ENCODE assay signal across 1 cellular context in genomic region chr3:66469220-66469640, GRCh38.
A peak's percentile ranks its signal among the peaks of the same experiment; 100 is the strongest.
TF ChIP-seq lines count a peak whose summit lies in the region.

No MANE protein-coding gene starts in this region.

TF ChIP-seq in GM12878, 131 proteins besides CTCF, POLR2A, EP300 and RAD21 (continued from another document and continues in another):
- TF ChIP-seq DPF2 (IDR thresholded peaks at IDR 0.05) = peak; percentile 83
- no peak for TF ChIP-seq PAX8 (IDR thresholded peaks at IDR 0.05)
- no peak for TF ChIP-seq E2F4 (IDR thresholded peaks at IDR 0.05; ENCODE audit: low read depth, low read length)
- peak; percentile 90 for TF ChIP-seq CBX5 (IDR thresholded peaks at IDR 0.05; ENCODE audit: low read depth)
- TF ChIP-seq, protein P1, sequence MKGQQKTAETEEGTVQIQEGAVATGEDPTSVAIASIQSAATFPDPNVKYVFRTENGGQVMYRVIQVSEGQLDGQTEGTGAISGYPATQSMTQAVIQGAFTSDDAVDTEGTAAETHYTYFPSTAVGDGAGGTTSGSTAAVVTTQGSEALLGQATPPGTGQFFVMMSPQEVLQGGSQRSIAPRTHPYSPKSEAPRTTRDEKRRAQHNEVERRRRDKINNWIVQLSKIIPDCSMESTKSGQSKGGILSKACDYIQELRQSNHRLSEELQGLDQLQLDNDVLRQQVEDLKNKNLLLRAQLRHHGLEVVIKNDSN (IDR thresholded peaks at IDR 0.05; ENCODE audit: borderline replicate concordance, extremely low read length, insufficient read depth, low read depth, low read length) = no peak
- no peak for TF ChIP-seq BACH1 (IDR thresholded peaks at IDR 0.05; ENCODE audit: borderline replicate concordance)
- peak; percentile 100 for TF ChIP-seq ZNF217 (IDR thresholded peaks at IDR 0.05)
- TF ChIP-seq JUNB (IDR thresholded peaks at IDR 0.05) = peak; percentile 99
- peak in 1 of 2 experiments; percentile 89; a peak in 1 of 4 replicates for TF ChIP-seq CEBPB (IDR thresholded peaks at IDR 0.05; ENCODE audit: borderline replicate concordance in 1 of 2, low read depth in 2 of 2, low read length in 2 of 2)
- no peak for TF ChIP-seq CHD1 (IDR thresholded peaks at IDR 0.05; ENCODE audit: low read depth, low read length)
- TF ChIP-seq JUND (IDR thresholded peaks at IDR 0.05; ENCODE audit: low read depth, low read length) = peak; percentile 89
- TF ChIP-seq CHD2 (IDR thresholded peaks at IDR 0.05; ENCODE audit: borderline replicate concordance, low read depth, low read length) = no peak
- TF ChIP-seq TARDBP (IDR thresholded peaks at IDR 0.05; ENCODE audit: borderline replicate concordance) = no peak
- 0 out of 2 replicates have a peak, but pooled peaks have one; percentile 58 for TF ChIP-seq MXI1 (IDR thresholded peaks at IDR 0.05; ENCODE audit: low read depth, low read length)
- TF ChIP-seq NBN (IDR thresholded peaks at IDR 0.05) = peak; percentile 26; the same call in 1 of the 2 replicates
- TF ChIP-seq, protein P2, sequence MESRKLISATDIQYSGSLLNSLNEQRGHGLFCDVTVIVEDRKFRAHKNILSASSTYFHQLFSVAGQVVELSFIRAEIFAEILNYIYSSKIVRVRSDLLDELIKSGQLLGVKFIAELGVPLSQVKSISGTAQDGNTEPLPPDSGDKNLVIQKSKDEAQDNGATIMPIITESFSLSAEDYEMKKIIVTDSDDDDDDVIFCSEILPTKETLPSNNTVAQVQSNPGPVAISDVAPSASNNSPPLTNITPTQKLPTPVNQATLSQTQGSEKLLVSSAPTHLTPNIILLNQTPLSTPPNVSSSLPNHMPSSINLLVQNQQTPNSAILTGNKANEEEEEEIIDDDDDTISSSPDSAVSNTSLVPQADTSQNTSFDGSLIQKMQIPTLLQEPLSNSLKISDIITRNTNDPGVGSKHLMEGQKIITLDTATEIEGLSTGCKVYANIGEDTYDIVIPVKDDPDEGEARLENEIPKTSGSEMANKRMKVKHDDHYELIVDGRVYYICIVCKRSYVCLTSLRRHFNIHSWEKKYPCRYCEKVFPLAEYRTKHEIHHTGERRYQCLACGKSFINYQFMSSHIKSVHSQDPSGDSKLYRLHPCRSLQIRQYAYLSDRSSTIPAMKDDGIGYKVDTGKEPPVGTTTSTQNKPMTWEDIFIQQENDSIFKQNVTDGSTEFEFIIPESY (IDR thresholded peaks at IDR 0.05) = no peak
- peak; percentile 65; the same call in 1 of the 2 replicates for TF ChIP-seq TCF7 (IDR thresholded peaks at IDR 0.05; ENCODE audit: borderline replicate concordance)
- peak; percentile 75 for TF ChIP-seq MTA2 (IDR thresholded peaks at IDR 0.05; ENCODE audit: low read depth)
- peak; percentile 86 for TF ChIP-seq RELA (IDR thresholded peaks at IDR 0.05; ENCODE audit: borderline replicate concordance, partially characterized antibody)
- peak; percentile 95 for TF ChIP-seq POU2F2 (IDR thresholded peaks at IDR 0.05; ENCODE audit: borderline replicate concordance, low read depth, low read length)
- no peak for TF ChIP-seq ZNF207 (IDR thresholded peaks at IDR 0.05; ENCODE audit: borderline replicate concordance)
- no peak for TF ChIP-seq IRF3 (IDR thresholded peaks at IDR 0.05)
- peak in 1 of 2 experiments; percentile 74; a peak in 1 of 4 replicates for TF ChIP-seq ETV6 (conservative IDR thresholded peaks at IDR 0.05 in 1 of 2, IDR thresholded peaks at IDR 0.05 in 1 of 2; ENCODE audit: borderline replicate concordance in 1 of 2, low read depth in 1 of 2)
- TF ChIP-seq ZBED1 (IDR thresholded peaks at IDR 0.05; ENCODE audit: borderline replicate concordance) = peak; percentile 95
- no peak for TF ChIP-seq USF2 (IDR thresholded peaks at IDR 0.05; ENCODE audit: borderline replicate concordance, low read depth, low read length)
- peak; percentile 94 for TF ChIP-seq ZNF687 (IDR thresholded peaks at IDR 0.05)
- no peak for TF ChIP-seq MYB (IDR thresholded peaks at IDR 0.05; ENCODE audit: borderline replicate concordance, low read depth, low read length)
- no peak for TF ChIP-seq KAT2A (conservative IDR thresholded peaks at IDR 0.05; ENCODE audit: control insufficient read depth, low read depth, low read length)
- TF ChIP-seq SRF (IDR thresholded peaks at IDR 0.05; ENCODE audit: low read depth in 2 of 2, low read length in 2 of 2) = peak in 1 of 2 experiments; percentile 78; a peak in 2 of 4 replicates
- no peak for TF ChIP-seq TCF3 (IDR thresholded peaks at IDR 0.05; ENCODE audit: borderline replicate concordance, insufficient read depth, low read depth, low read length)
- TF ChIP-seq SKIL (IDR thresholded peaks at IDR 0.05; ENCODE audit: low read depth, poor library complexity, severe bottlenecking) = peak; percentile 95
- peak; percentile 95 for TF ChIP-seq CREM (IDR thresholded peaks at IDR 0.05; ENCODE audit: low read depth)
- TF ChIP-seq SIX5 (IDR thresholded peaks at IDR 0.05; ENCODE audit: low read depth, low read length, severe bottlenecking) = no peak
- no peak for TF ChIP-seq TCF12 (IDR thresholded peaks at IDR 0.05; ENCODE audit: low read depth, low read length)
- TF ChIP-seq ESRRA (IDR thresholded peaks at IDR 0.05; ENCODE audit: low read length) = no peak
- peak; percentile 63; the same call in 1 of the 2 replicates for TF ChIP-seq BCL11A (IDR thresholded peaks at IDR 0.05; ENCODE audit: low read depth, low read length)
- TF ChIP-seq ATF7 (IDR thresholded peaks at IDR 0.05; ENCODE audit: low read depth) = peak; percentile 83
- TF ChIP-seq, protein P3, sequence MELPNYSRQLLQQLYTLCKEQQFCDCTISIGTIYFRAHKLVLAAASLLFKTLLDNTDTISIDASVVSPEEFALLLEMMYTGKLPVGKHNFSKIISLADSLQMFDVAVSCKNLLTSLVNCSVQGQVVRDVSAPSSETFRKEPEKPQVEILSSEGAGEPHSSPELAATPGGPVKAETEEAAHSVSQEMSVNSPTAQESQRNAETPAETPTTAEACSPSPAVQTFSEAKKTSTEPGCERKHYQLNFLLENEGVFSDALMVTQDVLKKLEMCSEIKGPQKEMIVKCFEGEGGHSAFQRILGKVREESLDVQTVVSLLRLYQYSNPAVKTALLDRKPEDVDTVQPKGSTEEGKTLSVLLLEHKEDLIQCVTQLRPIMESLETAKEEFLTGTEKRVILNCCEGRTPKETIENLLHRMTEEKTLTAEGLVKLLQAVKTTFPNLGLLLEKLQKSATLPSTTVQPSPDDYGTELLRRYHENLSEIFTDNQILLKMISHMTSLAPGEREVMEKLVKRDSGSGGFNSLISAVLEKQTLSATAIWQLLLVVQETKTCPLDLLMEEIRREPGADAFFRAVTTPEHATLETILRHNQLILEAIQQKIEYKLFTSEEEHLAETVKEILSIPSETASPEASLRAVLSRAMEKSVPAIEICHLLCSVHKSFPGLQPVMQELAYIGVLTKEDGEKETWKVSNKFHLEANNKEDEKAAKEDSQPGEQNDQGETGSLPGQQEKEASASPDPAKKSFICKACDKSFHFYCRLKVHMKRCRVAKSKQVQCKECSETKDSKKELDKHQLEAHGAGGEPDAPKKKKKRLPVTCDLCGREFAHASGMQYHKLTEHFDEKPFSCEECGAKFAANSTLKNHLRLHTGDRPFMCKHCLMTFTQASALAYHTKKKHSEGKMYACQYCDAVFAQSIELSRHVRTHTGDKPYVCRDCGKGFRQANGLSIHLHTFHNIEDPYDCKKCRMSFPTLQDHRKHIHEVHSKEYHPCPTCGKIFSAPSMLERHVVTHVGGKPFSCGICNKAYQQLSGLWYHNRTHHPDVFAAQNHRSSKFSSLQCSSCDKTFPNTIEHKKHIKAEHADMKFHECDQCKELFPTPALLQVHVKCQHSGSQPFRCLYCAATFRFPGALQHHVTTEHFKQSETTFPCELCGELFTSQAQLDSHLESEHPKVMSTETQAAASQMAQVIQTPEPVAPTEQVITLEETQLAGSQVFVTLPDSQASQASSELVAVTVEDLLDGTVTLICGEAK (IDR thresholded peaks at IDR 0.05; ENCODE audit: borderline replicate concordance) = no peak; the same call in 1 of the 2 replicates
- no peak for TF ChIP-seq EGR1 (IDR thresholded peaks at IDR 0.05; ENCODE audit: borderline replicate concordance in 1 of 2, low read depth in 2 of 2, low read length in 2 of 2)
- TF ChIP-seq GATAD2B (conservative IDR thresholded peaks at IDR 0.05; ENCODE audit: low read depth) = peak; percentile 47
- TF ChIP-seq, protein P4, sequence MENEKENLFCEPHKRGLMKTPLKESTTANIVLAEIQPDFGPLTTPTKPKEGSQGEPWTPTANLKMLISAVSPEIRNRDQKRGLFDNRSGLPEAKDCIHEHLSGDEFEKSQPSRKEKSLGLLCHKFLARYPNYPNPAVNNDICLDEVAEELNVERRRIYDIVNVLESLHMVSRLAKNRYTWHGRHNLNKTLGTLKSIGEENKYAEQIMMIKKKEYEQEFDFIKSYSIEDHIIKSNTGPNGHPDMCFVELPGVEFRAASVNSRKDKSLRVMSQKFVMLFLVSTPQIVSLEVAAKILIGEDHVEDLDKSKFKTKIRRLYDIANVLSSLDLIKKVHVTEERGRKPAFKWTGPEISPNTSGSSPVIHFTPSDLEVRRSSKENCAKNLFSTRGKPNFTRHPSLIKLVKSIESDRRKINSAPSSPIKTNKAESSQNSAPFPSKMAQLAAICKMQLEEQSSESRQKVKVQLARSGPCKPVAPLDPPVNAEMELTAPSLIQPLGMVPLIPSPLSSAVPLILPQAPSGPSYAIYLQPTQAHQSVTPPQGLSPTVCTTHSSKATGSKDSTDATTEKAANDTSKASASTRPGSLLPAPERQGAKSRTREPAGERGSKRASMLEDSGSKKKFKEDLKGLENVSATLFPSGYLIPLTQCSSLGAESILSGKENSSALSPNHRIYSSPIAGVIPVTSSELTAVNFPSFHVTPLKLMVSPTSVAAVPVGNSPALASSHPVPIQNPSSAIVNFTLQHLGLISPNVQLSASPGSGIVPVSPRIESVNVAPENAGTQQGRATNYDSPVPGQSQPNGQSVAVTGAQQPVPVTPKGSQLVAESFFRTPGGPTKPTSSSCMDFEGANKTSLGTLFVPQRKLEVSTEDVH (IDR thresholded peaks at IDR 0.05; ENCODE audit: low read depth, partially characterized antibody) = no peak
- TF ChIP-seq BMI1 (IDR thresholded peaks at IDR 0.05; ENCODE audit: borderline replicate concordance) = no peak
- no peak for TF ChIP-seq ZZZ3 (IDR thresholded peaks at IDR 0.05; ENCODE audit: control insufficient read depth, insufficient read length, low read depth)
